Comparison of ENCODE assay signal across 1 cellular context in genomic region chr5:14849516-14850294, GRCh38.
TF ChIP-seq lines count a peak whose summit lies in the region.

No MANE protein-coding gene starts in this region.

TF ChIP-seq in GM23338, 12 proteins besides CTCF, POLR2A, EP300 and RAD21 (continued from another document):
- no peak for TF ChIP-seq ZNF462 (CRISPR knock-in tag; IDR thresholded peaks at IDR 0.05)
- TF ChIP-seq EZH2phosphoT487 (IDR thresholded peaks at IDR 0.05; ENCODE audit: unreplicated experiment), result no peak
- TF ChIP-seq ZNF331 (CRISPR knock-in tag; IDR thresholded peaks at IDR 0.05; ENCODE audit: low read depth), result no peak
TF ChIP-seq in GM23338: peak in this region for 0.
